In the genomic region with DNA sequence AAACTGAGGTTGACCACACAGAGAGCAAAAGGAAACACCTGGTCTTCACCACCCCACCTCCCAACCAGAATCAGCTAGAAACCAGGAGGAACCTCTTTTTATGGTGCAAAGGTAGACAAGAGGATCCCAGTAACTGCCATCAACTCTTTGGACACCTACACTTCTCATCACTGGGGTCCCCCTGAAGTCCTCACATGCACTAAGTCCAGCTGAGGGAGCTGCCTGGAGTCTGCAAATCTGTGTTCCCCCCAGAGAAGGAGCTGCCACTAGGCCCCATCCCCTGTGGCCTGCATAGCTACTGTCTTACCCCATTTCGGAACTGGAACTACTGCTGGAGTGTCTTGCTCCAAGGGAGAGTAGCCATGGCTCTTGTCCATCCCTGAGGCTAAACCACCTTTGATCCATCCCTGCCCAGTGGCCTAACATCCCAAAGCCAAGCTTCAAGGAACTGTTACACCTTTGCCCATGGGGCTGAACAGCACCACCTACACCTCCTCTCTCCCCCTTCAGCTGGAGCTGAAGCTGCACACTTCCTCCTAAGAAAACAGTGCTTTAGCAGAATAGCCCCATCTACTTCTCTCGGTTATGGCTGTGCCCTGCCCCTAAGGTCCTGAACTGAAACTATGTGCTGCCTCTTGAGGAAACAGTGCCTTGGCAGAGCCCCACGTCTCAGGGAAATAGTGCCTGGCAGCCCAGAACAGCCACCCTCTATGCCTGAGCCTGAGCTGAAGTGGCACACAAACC, we compare ENCODE assay signal across 8 cellular contexts.
DNase-seq lines count a peak whose midpoint lies in the region; ATAC-seq and TF ChIP-seq lines count a peak whose summit lies in the region.

No MANE protein-coding gene starts in this region.

- DNase-seq in effector CD4-positive, alpha-beta T cell = peak; percentile 28
- DNase-seq in dorsolateral prefrontal cortex (no peak), Karpas-422 (no peak), inferior parietal cortex (ENCODE audit: extremely low spot score) (no peak), iPS-NIHi7 (ENCODE audit: extremely low spot score) (no peak)

- H3K27me3 ChIP-seq in dorsolateral prefrontal cortex (no peaks in the 10 kb centered on the region), Karpas-422 (ENCODE audit: low read length) (no peaks in the 10 kb centered on the region)

- no peaks in the 10 kb centered on the region for H3K36me3 ChIP-seq in Karpas-422 (ENCODE audit: insufficient read depth, low read length)

- peak overlapping the region; percentile 92 to 97 (median 94) for H3K27ac Mint-ChIP-seq in IgD-negative memory B cell

- H3K9me3 Mint-ChIP-seq in IgD-negative memory B cell = peaks cover 0 to 4% (median 2%) of the 10 kb centered on the region in 3 donors

- intact Hi-C loops in dorsolateral prefrontal cortex (cut with DNase I) = no loop called here

- H3K9me2 ChIP-seq in Karpas-422 (replicated peaks; ENCODE audit: insufficient read depth, low read length) = no peaks in the 10 kb centered on the region

- no peak overlapping the region for H2AFZ ChIP-seq in Karpas-422 (ENCODE audit: low read length)

- H3K9me3 ChIP-seq in Karpas-422 (ENCODE audit: low read length) = no peaks in the 10 kb centered on the region

- H3K27ac ChIP-seq in dorsolateral prefrontal cortex = no peak overlapping the region
- H3K27ac ChIP-seq in Karpas-422 (ENCODE audit: low read length) = no peak overlapping the region

- H3K4me3 Mint-ChIP-seq in IgD-negative memory B cell = peak overlapping the region; percentile 66 to 93 (median 85)

- no peaks in the 10 kb centered on the region for H3K79me2 ChIP-seq in Karpas-422 (ENCODE audit: low read length)

- no peak for TF ChIP-seq CTCF in dorsolateral prefrontal cortex (IDR thresholded peaks at IDR 0.05 in 54 of 56, conservative IDR thresholded peaks at IDR 0.05 in 2 of 56; ENCODE audit: low read depth in 1 of 56, partially characterized antibody in 56 of 56)

- ATAC-seq in GM18498 (IDR thresholded peaks at IDR 0.05; ENCODE audit: unreplicated experiment) = peak; percentile 77
- ATAC-seq in GM21447 (IDR thresholded peaks at IDR 0.05; ENCODE audit: unreplicated experiment) = peak; percentile 77

- H3K4me3 ChIP-seq in dorsolateral prefrontal cortex (no peak overlapping the region), Karpas-422 (ENCODE audit: low read length) (no peak overlapping the region)

- H4K20me1 ChIP-seq in Karpas-422 (ENCODE audit: insufficient read depth, low read depth, low read length) = no peaks in the 10 kb centered on the region

- no peaks in the 10 kb centered on the region for H3K27me3 Mint-ChIP-seq in IgD-negative memory B cell

- H3K4me1 ChIP-seq in Karpas-422 (ENCODE audit: low read length) = no peaks in the 10 kb centered on the region

- H3K4me1 Mint-ChIP-seq in IgD-negative memory B cell = peaks cover 42 to 54% (median 46%) of the 10 kb centered on the region in 3 donors

- H3K9ac ChIP-seq in Karpas-422 (ENCODE audit: low read length) = no peak overlapping the region

- peaks cover 16% of the 10 kb centered on the region for H3K36me3 Mint-ChIP-seq in IgD-negative memory B cell

- no peak overlapping the region for H3K4me2 ChIP-seq in Karpas-422 (ENCODE audit: low read depth, low read length, poor library complexity, severe bottlenecking)
